In genomic region chr17:67223924-67224323, GRCh38 we compare ENCODE assay signal across 14 cellular contexts. TPM values are rescaled to one million over a fixed set of nuclear protein-coding genes. Genes with fewer than 3 reads are reported as not detected.
DNase-seq lines count a peak whose midpoint lies in the region; ATAC-seq, FAIRE-seq and TF ChIP-seq lines count a peak whose summit lies in the region.
"Had no signal": no experiment of that assay in that cellular context is flagged by ENCODE, and none has a peak within 500 bp of the region (broad histone marks: within the 10 kb centered on the region; RNA-seq: fewer than 3 reads in every experiment).

No MANE protein-coding gene starts in this region.

- peak overlapping the region; percentile 70 for H3K27ac Mint-ChIP-seq in Caco-2 (ENCODE audit: unreplicated experiment)

- H3K79me2 ChIP-seq in GM12878 (ENCODE audit: control insufficient read depth, insufficient read depth, low read length), result peaks cover 11% of the 10 kb centered on the region

- H3K4me3 ChIP-seq in A673 (ENCODE audit: low read depth, low read length, poor library complexity, severe bottlenecking), result no peak overlapping the region
- peak overlapping the region; percentile 45 for H3K4me3 ChIP-seq in Caco-2 (ENCODE audit: low read depth, low read length)
- no peak overlapping the region for H3K4me3 ChIP-seq in GM12878
- H3K4me3 ChIP-seq: GM23248 had no signal

- peak overlapping the region; percentile 68 for H3K4me3 Mint-ChIP-seq in Caco-2 (ENCODE audit: unreplicated experiment)
- H3K4me3 Mint-ChIP-seq: IgD-negative memory B cell had no signal

- no peak for TF ChIP-seq POLR2A in GM12878 (IDR thresholded peaks at IDR 0.05; ENCODE audit: low read depth, low read length)

- ATAC-seq in GM12878 (peak; percentile 52), GM18498 (IDR thresholded peaks at IDR 0.05; ENCODE audit: unreplicated experiment) (no peak), GM21390 (IDR thresholded peaks at IDR 0.05; ENCODE audit: unreplicated experiment) (no peak), HG03354 (IDR thresholded peaks at IDR 0.05; ENCODE audit: poor library complexity, severe bottlenecking, unreplicated experiment) (no peak)
- ATAC-seq: PC-3 had no signal

- peaks cover 13% of the 10 kb centered on the region for H3K4me1 Mint-ChIP-seq in Caco-2 (ENCODE audit: low read depth, unreplicated experiment)

- FAIRE-seq in GM12878 (lab: Jason Lieb, UNC), result no peak

- no peaks in the 10 kb centered on the region for H3K9me3 Mint-ChIP-seq in Caco-2 (ENCODE audit: unreplicated experiment)
- H3K9me3 Mint-ChIP-seq: IgD-negative memory B cell had no signal

- peaks cover 35% of the 10 kb centered on the region for H3K4me1 ChIP-seq in A673 (ENCODE audit: insufficient read depth, low read length, poor library complexity, severe bottlenecking)
- H3K4me1 ChIP-seq in Caco-2, result peaks cover 8% of the 10 kb centered on the region; the same call in 1 of the 2 replicates
- H3K4me1 ChIP-seq in GM12878 (ENCODE audit: control insufficient read depth, insufficient read depth, low read length), result no peaks in the 10 kb centered on the region

- H3K27me3 Mint-ChIP-seq in Caco-2 (ENCODE audit: insufficient read depth, unreplicated experiment), result no peaks in the 10 kb centered on the region
- H3K27me3 Mint-ChIP-seq: IgD-negative memory B cell had no signal

- DNase-seq in A673 (ENCODE audit: low spot score) (peak; percentile 62), Caco-2 (peak; percentile 86 to 88), OCI-M1 (lab: John Stamatoyannopoulos, UW) (peak; percentile 97), GM12878 (ENCODE audit: low read depth, low spot score) (no peak), SKM-1 (lab: John Stamatoyannopoulos, UW; ENCODE audit: unreplicated experiment) (no peak)
- DNase-seq: activated gamma-delta T cell, GM23248, midbrain, NCI-H2081, PC-3 had no signal

- peaks cover 43% of the 10 kb centered on the region for H3K36me3 Mint-ChIP-seq in Caco-2 (ENCODE audit: insufficient read depth, unreplicated experiment)

- no peak for TF ChIP-seq RAD21 in GM12878 (IDR thresholded peaks at IDR 0.05; ENCODE audit: insufficient read depth, low read depth, low read length)

- H3K27me3 ChIP-seq in A673 (replicated peaks; ENCODE audit: insufficient read depth, low read depth, low read length, poor library complexity) (no peaks in the 10 kb centered on the region), Caco-2 (replicated peaks; ENCODE audit: control insufficient read depth, insufficient read depth, low read length) (no peaks in the 10 kb centered on the region), GM12878 (replicated peaks in 1 of 2; ENCODE audit: control insufficient read depth in 2 of 2, insufficient read depth in 2 of 2, low read length in 1 of 2) (no peaks in the 10 kb centered on the region)

- BruUV-seq in A673 (replicated peaks; lab: Mats Ljungman, UMichigan), result no TSS peak
- BruUV-seq in Caco-2 (replicated peaks; lab: Mats Ljungman, UMichigan), result no TSS peak
- BruUV-seq in GM12878 (replicated peaks; lab: Mats Ljungman, UMichigan), result no TSS peak

- CTCF ChIA-PET in A673 (lab: Charles Lee), result no interaction called here
- CTCF ChIA-PET in Caco-2 (lab: Charles Lee), result interaction anchor here (0.9 to 1.7 kb wide), 3 partner anchors 10 to 84 kb away, joined by 3 to 5 read pairs (median 3); no protein-coding TSS in a partner anchor
- CTCF ChIA-PET in GM12878 (lab: Yijun Ruan, JAX), result no interaction called here

- H3K9ac ChIP-seq in GM12878 (ENCODE audit: control insufficient read depth, insufficient read depth, low read length), result no peak overlapping the region
- H3K9ac ChIP-seq: GM23248 had no signal

- no peak overlapping the region for H2AFZ ChIP-seq in GM12878 (ENCODE audit: control insufficient read depth, low read depth, low read length)
- H2AFZ ChIP-seq: GM23248 had no signal

- SMC1A ChIA-PET in GM12878 (lab: Charles Lee; ENCODE audit: uncharacterized antibody, unreplicated experiment), result interaction anchor here (1.5 kb wide), 2 partner anchors 8 to 15 kb away, joined by 3 read pairs; no protein-coding TSS in a partner anchor

- intact Hi-C loops in A673 (cut with micrococcal nuclease; ENCODE audit: unreplicated experiment) (loop anchor here (5.0 to 10.0 kb wide), 2 partner anchors 68 to 131 kb away; no protein-coding TSS in a partner anchor), Caco-2 (cut with micrococcal nuclease; ENCODE audit: unreplicated experiment) (loop anchor here (2.0 kb wide), 1 partner anchor 21 kb away; the partner anchor contains the start of gene HELZ), GM12878 (cut with micrococcal nuclease; ENCODE audit: unreplicated experiment) (no loop called here)

- H3K27ac ChIP-seq in A673 (ENCODE audit: low read depth, low read length, poor library complexity, severe bottlenecking), result no peak overlapping the region
- no peak overlapping the region for H3K27ac ChIP-seq in GM12878 (ENCODE audit: control insufficient read depth, insufficient read depth)
- H3K27ac ChIP-seq: GM23248 had no signal

- in situ Hi-C loops in GM12878 (cut with MboI), result no loop called here

- no peaks in the 10 kb centered on the region for H3K36me3 ChIP-seq in A673 (ENCODE audit: insufficient read depth, low read length, poor library complexity, severe bottlenecking)
- no peaks in the 10 kb centered on the region; the same call in 1 of the 2 replicates for H3K36me3 ChIP-seq in Caco-2 (ENCODE audit: control insufficient read depth, insufficient read depth, low read length)
- peaks cover 1 to 3% of the 10 kb centered on the region in 2 experiments for H3K36me3 ChIP-seq in GM12878 (ENCODE audit: control insufficient read depth in 2 of 2, insufficient read depth in 2 of 2, low read length in 1 of 2)

- H3K9me3 ChIP-seq in A673 (ENCODE audit: low read depth, low read length, poor library complexity, severe bottlenecking) (no peaks in the 10 kb centered on the region), Caco-2 (no peaks in the 10 kb centered on the region), GM12878 (replicated peaks; ENCODE audit: control insufficient read depth, insufficient read depth, low read length) (no peaks in the 10 kb centered on the region)

- 96% methylated on average over 6 of the region's 6 CpGs for WGBS in GM12878 (ENCODE audit: insufficient coverage, insufficient replicate concordance, low lambda C conversion rate, missing lambda C conversion rate)

- H3K4me2 ChIP-seq in GM12878 (ENCODE audit: control insufficient read depth, insufficient read depth), result no peak overlapping the region

- RAD21 ChIA-PET in GM12878 (lab: Charles Lee; ENCODE audit: unreplicated experiment), result no interaction called here

- no peak for TF ChIP-seq EP300 in GM12878 (IDR thresholded peaks at IDR 0.05; ENCODE audit: borderline replicate concordance in 1 of 2, control insufficient read depth in 1 of 2, low read depth in 2 of 2, low read length in 2 of 2)

- TF ChIP-seq CTCF in A673 (conservative IDR thresholded peaks at IDR 0.05; ENCODE audit: low read depth, low read length), result no peak
- no peak for TF ChIP-seq CTCF in Caco-2 (IDR thresholded peaks at IDR 0.05; ENCODE audit: insufficient read depth in 1 of 2, low read depth in 1 of 2, low read length in 1 of 2, severe bottlenecking in 1 of 2, unreplicated experiment in 1 of 2)
- TF ChIP-seq CTCF in GM12878 (IDR thresholded peaks at IDR 0.05 in 2 of 3, conservative IDR thresholded peaks at IDR 0.05 in 1 of 3; ENCODE audit: control insufficient read depth in 2 of 3, extremely low read depth in 1 of 3, insufficient read depth in 1 of 3, low read depth in 3 of 3, low read length in 3 of 3), result no peak

- POLR2A ChIA-PET in A673 (lab: Charles Lee; ENCODE audit: low non-redundant PET) (interaction anchor here (0.6 kb wide), 1 partner anchor 388 kb away, joined by 3 read pairs; no protein-coding TSS in a partner anchor), Caco-2 (lab: Charles Lee) (interaction anchor here (0.6 to 1.8 kb wide), 6 partner anchors 11 to 1193 kb away, joined by 3 to 7 read pairs (median 5); partner anchors contain the start of gene HELZ), GM12878 (lab: Charles Lee) (no interaction called here)

- H4K20me1 ChIP-seq in GM12878 (ENCODE audit: control insufficient read depth, insufficient read depth), result peaks cover 6% of the 10 kb centered on the region; the same call in 1 of the 2 replicates

TF ChIP-seq in GM12878, 131 proteins besides CTCF, POLR2A, EP300 and RAD21 (continues in another document):
- TF ChIP-seq, protein P1, sequence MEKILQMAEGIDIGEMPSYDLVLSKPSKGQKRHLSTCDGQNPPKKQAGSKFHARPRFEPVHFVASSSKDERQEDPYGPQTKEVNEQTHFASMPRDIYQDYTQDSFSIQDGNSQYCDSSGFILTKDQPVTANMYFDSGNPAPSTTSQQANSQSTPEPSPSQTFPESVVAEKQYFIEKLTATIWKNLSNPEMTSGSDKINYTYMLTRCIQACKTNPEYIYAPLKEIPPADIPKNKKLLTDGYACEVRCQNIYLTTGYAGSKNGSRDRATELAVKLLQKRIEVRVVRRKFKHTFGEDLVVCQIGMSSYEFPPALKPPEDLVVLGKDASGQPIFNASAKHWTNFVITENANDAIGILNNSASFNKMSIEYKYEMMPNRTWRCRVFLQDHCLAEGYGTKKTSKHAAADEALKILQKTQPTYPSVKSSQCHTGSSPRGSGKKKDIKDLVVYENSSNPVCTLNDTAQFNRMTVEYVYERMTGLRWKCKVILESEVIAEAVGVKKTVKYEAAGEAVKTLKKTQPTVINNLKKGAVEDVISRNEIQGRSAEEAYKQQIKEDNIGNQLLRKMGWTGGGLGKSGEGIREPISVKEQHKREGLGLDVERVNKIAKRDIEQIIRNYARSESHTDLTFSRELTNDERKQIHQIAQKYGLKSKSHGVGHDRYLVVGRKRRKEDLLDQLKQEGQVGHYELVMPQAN (conservative IDR thresholded peaks at IDR 0.05), result no peak
- TF ChIP-seq YBX1 (IDR thresholded peaks at IDR 0.05) (no peak), NR2C2 (IDR thresholded peaks at IDR 0.05; ENCODE audit: borderline replicate concordance, control insufficient read depth, insufficient read length, low read depth) (no peak)

RNA-seq across cellular contexts. Expression of gene HELZ, which starts 21.1 kb away (rescaled TPM):
- total RNA-seq in A673 (2021) (49.1 and 57.3 TPM in 2 replicates), Caco-2 (2022) (63.8 and 70.0 TPM in 2 replicates), GM12878 (2014; rRNA removed) (16.7 and 19.6 TPM in 2 replicates), GM12878 (2014; rRNA removed; fragmentation: Illumina TruSeq; extraction: Trizol) (21.5 and 23.4 TPM in 2 replicates), GM12878 (2021) (32.7 and 36.4 TPM in 2 replicates)
- total RNA-seq in GM12878 (2013; cell fraction: nucleolus; rRNA removed), result 555 TPM in 2 replicates
- 11.2 TPM for polyA plus RNA-seq in GM12878 (2011; ENCODE audit: low read depth)
- polyA plus RNA-seq in GM12878 (2011; rRNA removed) (29.3 and 42.1 TPM in 2 replicates), GM12878 (2014; fragmentation: Illumina TruSeq; extraction: Trizol) (12.6 and 15.6 TPM in 2 replicates), GM12878 (2014; fragmentation: Nextera tagmentation; extraction: Ambion mirVana) (1 to 10 TPM; 1.5 to 8.1 TPM), GM12878 (2014; rRNA removed) (7.3 and 7.9 TPM in 2 replicates), GM12878 (2016; fragmentation: Nextera tagmentation; extraction: Ambion mirVana) (10 to 100 TPM; 34.1 to 36.8 TPM)
- polyA plus RNA-seq in GM12878 (2011; cell fraction: cytosol; rRNA removed), result 15.3 and 21.5 TPM in 2 replicates
- polyA plus RNA-seq in GM12878 (2011; cell fraction: nucleus; rRNA removed), result 25.9 and 29.8 TPM in 2 replicates
- polyA plus RNA-seq in GM12878 (2012), result 8.9 and 12.1 TPM in 2 replicates
- polyA minus RNA-seq in GM12878 (2011; rRNA and poly(A)+ RNA removed), result 89.5 and 125 TPM in 2 replicates
- 29.2 and 29.9 TPM in 2 replicates for polyA minus RNA-seq in GM12878 (2011; cell fraction: cytosol; rRNA and poly(A)+ RNA removed)
- polyA minus RNA-seq in GM12878 (2011; cell fraction: nucleus; rRNA and poly(A)+ RNA removed), result 88.5 and 107 TPM in 2 replicates

Comparison
In these comparisons a context has a peak if more than half of its experiments do, and no peak if none do; other contexts are left out.
1. DNase-seq: peak in A673 (single experiment), Caco-2 (2 of 2) and OCI-M1 (single experiment); none in GM12878 (single experiment) and SKM-1 (single experiment).